In genomic region chr1:32224285-32224684, GRCh38 we compare ENCODE assay signal across 11 cellular contexts. TPM values are rescaled to one million over a fixed set of nuclear protein-coding genes. Genes with fewer than 3 reads are reported as not detected.
DNase-seq lines count a peak whose midpoint lies in the region; ATAC-seq and TF ChIP-seq lines count a peak whose summit lies in the region.
"Had no signal": no experiment of that assay in that cellular context is flagged by ENCODE, and none has a peak within 500 bp of the region (broad histone marks: within the 10 kb centered on the region; RNA-seq: fewer than 3 reads in every experiment).

No MANE protein-coding gene starts in this region.

- H3K27me3 Mint-ChIP-seq in CD4-positive, alpha-beta T cell, result no peaks in the 10 kb centered on the region
- H3K27me3 Mint-ChIP-seq in T-helper 17 cell, result no peaks in the 10 kb centered on the region

- POLR2A ChIA-PET in CD4-positive, alpha-beta T cell (lab: Charles Lee), result no interaction called here

- peak overlapping the region; percentile 99 for H3K27ac Mint-ChIP-seq in CD4-positive, alpha-beta T cell
- peak overlapping the region; percentile 95 for H3K27ac Mint-ChIP-seq in T-helper 17 cell

- H3K4me1 Mint-ChIP-seq in CD4-positive, alpha-beta T cell (ENCODE audit: low read depth), result peaks cover 46% of the 10 kb centered on the region
- H3K4me1 Mint-ChIP-seq in T-helper 17 cell, result peaks cover 28% of the 10 kb centered on the region

- H3K9me3 ChIP-seq in CD4-positive, alpha-beta T cell (ENCODE audit: control insufficient read depth, low read length), result no peaks in the 10 kb centered on the region
- H3K9me3 ChIP-seq in T-helper 17 cell (ENCODE audit: control insufficient read depth, low read length, poor library complexity, severe bottlenecking), result no peaks in the 10 kb centered on the region
- no peaks in the 10 kb centered on the region for H3K9me3 ChIP-seq in liver (ENCODE audit: control insufficient read depth in 4 of 4, low read length in 3 of 4)
- H3K9me3 ChIP-seq: heart right ventricle, sigmoid colon had no signal

- H3K4me3 Mint-ChIP-seq in CD4-positive, alpha-beta T cell, result peak overlapping the region; percentile 99
- peak overlapping the region; percentile 92 for H3K4me3 Mint-ChIP-seq in T-helper 17 cell

- no peaks in the 10 kb centered on the region for H3K27me3 ChIP-seq in CD4-positive, alpha-beta T cell (ENCODE audit: control insufficient read depth, insufficient read depth, low read length)
- no peaks in the 10 kb centered on the region for H3K27me3 ChIP-seq in liver (ENCODE audit: control insufficient read depth in 4 of 4, insufficient read depth in 4 of 4, low read length in 3 of 4)
- H3K27me3 ChIP-seq: heart right ventricle, sigmoid colon had no signal

- no peak for ATAC-seq in CD4-positive, alpha-beta T cell (ENCODE audit: poor library complexity)
- ATAC-seq in T-helper 17 cell (no peak), HG03469 (IDR thresholded peaks at IDR 0.05; ENCODE audit: unreplicated experiment) (no peak), HG03354 (IDR thresholded peaks at IDR 0.05; ENCODE audit: poor library complexity, severe bottlenecking, unreplicated experiment) (no peak)

- TF ChIP-seq CTCF in CD4-positive, alpha-beta T cell (IDR thresholded peaks at IDR 0.05), result no peak
- TF ChIP-seq CTCF in liver (IDR thresholded peaks at IDR 0.05; ENCODE audit: low read depth, low read length, missing input control), result no peak

- intact Hi-C loops in CD4-positive, alpha-beta T cell (cut with DNase I, micrococcal nuclease), result loop anchor here in 1 of 2 experiments (10.0 kb wide), 1 partner anchor 51 kb away; no protein-coding TSS in a partner anchor

- no peak overlapping the region for H3K27ac ChIP-seq in CD4-positive, alpha-beta T cell (ENCODE audit: low read depth, low read length)
- H3K27ac ChIP-seq in liver (ENCODE audit: low read depth in 1 of 2, low read length in 2 of 2), result peak overlapping the region; percentile 56 to 77

- H3K9ac ChIP-seq in liver (ENCODE audit: low read depth in 1 of 2, low read length in 2 of 2), result no peak overlapping the region

- H3K4me1 ChIP-seq in liver (ENCODE audit: control insufficient read depth in 4 of 4, insufficient read depth in 4 of 4, low read length in 3 of 4), result peaks cover 13 to 26% (median 23%) of the 10 kb centered on the region in 4 donors

- DNase-seq in CD4-positive, alpha-beta T cell, result no peak
- DNase-seq in T-helper 17 cell (no peak), NCI-H2107 treated with DMSO at 0.1 percent for 48 hours (lab: John Stamatoyannopoulos, UW; ENCODE audit: unreplicated experiment) (no peak)
- DNase-seq: effector CD4-positive, alpha-beta T cell; heart right ventricle; midbrain; NCI-H1694 treated with DMSO at 0.1 percent for 48 hours; sigmoid colon had no signal

- CTCF ChIA-PET in CD4-positive, alpha-beta T cell (lab: Charles Lee), result interaction anchor here (1.1 to 1.6 kb wide), 4 partner anchors 9 to 112 kb away, joined by 3 to 5 read pairs (median 4); partner anchors contain the start of gene MARCKSL1

- no peaks in the 10 kb centered on the region for H3K9me3 Mint-ChIP-seq in CD4-positive, alpha-beta T cell

- peaks cover 74% of the 10 kb centered on the region for H3K36me3 Mint-ChIP-seq in CD4-positive, alpha-beta T cell (ENCODE audit: low read depth)
- peaks cover 3% of the 10 kb centered on the region for H3K36me3 Mint-ChIP-seq in T-helper 17 cell (ENCODE audit: low read depth)

- H3K36me3 ChIP-seq in liver (ENCODE audit: control insufficient read depth in 4 of 4, insufficient read depth in 3 of 4, low read depth in 1 of 4, low read length in 3 of 4), result peaks cover 4 to 34% (median 27%) of the 10 kb centered on the region in 4 donors

- 42% methylated on average over 4 of the region's 4 CpGs for WGBS in liver

- H3K4me3 ChIP-seq in liver (ENCODE audit: low read depth in 1 of 3, low read length in 3 of 3), result no peak overlapping the region

- no peak for TF ChIP-seq RAD21 in liver (IDR thresholded peaks at IDR 0.05)

TF ChIP-seq in liver, 16 proteins besides CTCF, POLR2A, EP300 and RAD21:
- TF ChIP-seq RXRA (IDR thresholded peaks at IDR 0.05) (peak; percentile 77 to 81), HNF4A (conservative IDR thresholded peaks at IDR 0.05) (peak; percentile 27 to 44), REST (IDR thresholded peaks at IDR 0.05) (no peak), JUND (IDR thresholded peaks at IDR 0.05) (no peak), FOXA1 (IDR thresholded peaks at IDR 0.05) (no peak), FOXA2 (IDR thresholded peaks at IDR 0.05) (peak; percentile 52)

RNA-seq across cellular contexts. Expression of gene EIF3I, which starts 2.1 kb away (rescaled TPM):
- 100 to 1,000 TPM; 103 to 110 TPM for total RNA-seq in CD4-positive, alpha-beta T cell
- 100 to 1,000 TPM; 116 to 132 TPM for total RNA-seq in T-helper 17 cell
- 100 to 1,000 TPM in 1 of 2 donors, 10 to 100 TPM in 1; 93.0 to 114 TPM for total RNA-seq in liver
- polyA plus RNA-seq in liver, result 100 to 1,000 TPM in 1 of 2 donors, 10 to 100 TPM in 1; 75.0 to 106 TPM

RNA-seq across cellular contexts. Expression of gene TMEM234, which starts 2.1 kb away (rescaled TPM):
- 10 to 100 TPM; 11.5 to 12.8 TPM for total RNA-seq in CD4-positive, alpha-beta T cell
- total RNA-seq in T-helper 17 cell, result 10 to 100 TPM; 13.1 to 18.8 TPM
- 1 to 10 TPM; 5.9 to 6.8 TPM for total RNA-seq in liver
- polyA plus RNA-seq in liver, result 1 to 10 TPM; 5.4 to 6.3 TPM

RNA-seq across cellular contexts. Expression of gene DCDC2B, which starts 15.4 kb away (rescaled TPM):
- total RNA-seq in CD4-positive, alpha-beta T cell, result under 1 TPM in 1 of 2 experiments, not detected in 1; 0.14 TPM
- total RNA-seq in T-helper 17 cell (not detected), liver (not detected)
- polyA plus RNA-seq in liver, result under 1 TPM in 1 of 2 donors, not detected in 1; 0.08 TPM
- total RNA-seq: heart right ventricle, sigmoid colon had no signal
- polyA plus RNA-seq: heart right ventricle had no signal

RNA-seq across cellular contexts. Expression of gene IQCC, which starts 18.8 kb away (rescaled TPM):
- 1 to 10 TPM; 2.4 to 3.2 TPM for total RNA-seq in CD4-positive, alpha-beta T cell
- total RNA-seq in T-helper 17 cell, result 1 to 10 TPM; 3.2 to 4.1 TPM
- 1 to 10 TPM in 1 of 2 donors, under 1 TPM in 1; 0.42 to 2.3 TPM for total RNA-seq in liver
- under 1 TPM; 0.48 to 0.74 TPM for polyA plus RNA-seq in liver

RNA-seq across cellular contexts. Expression of gene FAM167B, which starts 22.7 kb away (rescaled TPM):
- total RNA-seq in CD4-positive, alpha-beta T cell, result under 1 TPM; 0.38 to 0.45 TPM
- total RNA-seq in T-helper 17 cell (under 1 TPM; 0.60 to 0.72 TPM), liver (1 to 10 TPM in 1 of 2 donors, under 1 TPM in 1; 0.47 to 2.8 TPM)
- 1 to 10 TPM; 4.8 to 9.2 TPM for polyA plus RNA-seq in liver
